In genomic region chr15:73227433-73228056, GRCh38 we compare ENCODE assay signal across 18 cellular contexts.
DNase-seq lines count a peak whose midpoint lies in the region; TF ChIP-seq lines count a peak whose summit lies in the region.
"Had no signal": no experiment of that assay in that cellular context is flagged by ENCODE, and none has a peak within 500 bp of the region (broad histone marks: within the 10 kb centered on the region; RNA-seq: fewer than 3 reads in every experiment).

No MANE protein-coding gene starts in this region.

- no peaks in the 10 kb centered on the region for H4K20me1 ChIP-seq in hepatocyte (ENCODE audit: insufficient read depth, poor library complexity, severe bottlenecking)
- H4K20me1 ChIP-seq: BLaER1 treated with 17β-estradiol and CSF1 and Interleukin-3, amounts not matched to agents 10 nM and 100 nM had no signal

- H2AFZ ChIP-seq in hepatocyte: no peak overlapping the region

- H3K27me3 ChIP-seq in hepatocyte (no peaks in the 10 kb centered on the region), sigmoid colon (no peaks in the 10 kb centered on the region)
- H3K27me3 ChIP-seq: BLaER1 treated with 17β-estradiol and CSF1 and Interleukin-3, amounts not matched to agents 10 nM and 100 nM had no signal

- H3K4me2 ChIP-seq in hepatocyte: no peak overlapping the region
- H3K4me2 ChIP-seq: KMS-11 had no signal

- H3K27ac Mint-ChIP-seq in activated CD4-positive, alpha-beta memory T cell treated with anti-CD3 and anti-CD28 coated beads, Interleukin-2, amount 10 ng/mL, durations not matched to agents 7 days and 5 days: peak overlapping the region; percentile 54
- no peak overlapping the region for H3K27ac Mint-ChIP-seq in activated CD4-positive, alpha-beta memory T cell treated with anti-CD3 and anti-CD28 coated beads for 36 hours

- H3K9me3 ChIP-seq in hepatocyte (ENCODE audit: low read depth): no peaks in the 10 kb centered on the region
- H3K9me3 ChIP-seq in sigmoid colon: no peaks in the 10 kb centered on the region
- H3K9me3 ChIP-seq: BLaER1 treated with 17β-estradiol and CSF1 and Interleukin-3, amounts not matched to agents 10 nM and 100 nM had no signal

- POLR2A ChIA-PET in activated CD4-positive, alpha-beta memory T cell treated with anti-CD3 and anti-CD28 coated beads, Interleukin-2, amount 10 ng/mL, durations not matched to agents 7 days and 5 days (lab: Charles Lee): interaction anchor here (0.7 to 1.6 kb wide), 3 partner anchors 10 to 38 kb away, joined by 3 to 4 read pairs (median 4); no protein-coding TSS in a partner anchor
- POLR2A ChIA-PET in activated CD4-positive, alpha-beta memory T cell treated with anti-CD3 and anti-CD28 coated beads for 36 hours (lab: Charles Lee): no interaction called here

- H3K4me3 Mint-ChIP-seq in activated CD4-positive, alpha-beta memory T cell treated with anti-CD3 and anti-CD28 coated beads, Interleukin-2, amount 10 ng/mL, durations not matched to agents 7 days and 5 days: no peak overlapping the region
- H3K4me3 Mint-ChIP-seq in activated CD4-positive, alpha-beta memory T cell treated with anti-CD3 and anti-CD28 coated beads for 36 hours: no peak overlapping the region

- TF ChIP-seq CTCF in VCaP (conservative IDR thresholded peaks at IDR 0.05): no peak
- TF ChIP-seq CTCF in hepatocyte (IDR thresholded peaks at IDR 0.05; ENCODE audit: poor library complexity): no peak
- no peak for TF ChIP-seq CTCF in sigmoid colon (IDR thresholded peaks at IDR 0.05)

- no peaks in the 10 kb centered on the region for H3K27me3 Mint-ChIP-seq in activated CD4-positive, alpha-beta memory T cell treated with anti-CD3 and anti-CD28 coated beads, Interleukin-2, amount 10 ng/mL, durations not matched to agents 7 days and 5 days
- H3K27me3 Mint-ChIP-seq in activated CD4-positive, alpha-beta memory T cell treated with anti-CD3 and anti-CD28 coated beads for 36 hours: no peaks in the 10 kb centered on the region

- H3K4me3 ChIP-seq in hepatocyte (no peak overlapping the region), sigmoid colon (no peak overlapping the region)
- H3K4me3 ChIP-seq: BLaER1 treated with 17β-estradiol and CSF1 and Interleukin-3, amounts not matched to agents 10 nM and 100 nM; HAP-1 had no signal

- no peaks in the 10 kb centered on the region for H3K4me1 ChIP-seq in hepatocyte (ENCODE audit: insufficient read depth)
- peaks cover 0 to 14% (median 5%) of the 10 kb centered on the region in 4 donors for H3K4me1 ChIP-seq in sigmoid colon

- TF ChIP-seq EP300 in sigmoid colon (IDR thresholded peaks at IDR 0.05): no peak

- H3K27ac ChIP-seq in VCaP: 0 out of 2 replicates have a peak overlapping the region, but pooled peaks have one; percentile 5
- H3K27ac ChIP-seq in hepatocyte: peak overlapping the region; percentile 2
- H3K27ac ChIP-seq in sigmoid colon: peak overlapping the region in 3 of 4 donors; percentile 7 to 16 (median 11)
- H3K27ac ChIP-seq: 22Rv1; BLaER1 treated with 17β-estradiol and CSF1 and Interleukin-3, amounts not matched to agents 10 nM and 100 nM; KMS-11 had no signal

- no peak for TF ChIP-seq POLR2A in sigmoid colon (IDR thresholded peaks at IDR 0.05)

- DNase-seq in activated CD4-positive, alpha-beta memory T cell treated with anti-CD3 and anti-CD28 coated beads, Interleukin-2, amount 10 ng/mL, durations not matched to agents 7 days and 5 days: no peak
- no peak for DNase-seq in activated CD4-positive, alpha-beta memory T cell treated with anti-CD3 and anti-CD28 coated beads for 36 hours
- no peak for DNase-seq in hepatocyte (ENCODE audit: low spot score)
- no peak for DNase-seq in sigmoid colon
- no peak for DNase-seq in NCI-H446 treated with DMSO at 0.1 percent for 48 hours (lab: John Stamatoyannopoulos, UW)
- DNase-seq in HUDEP-2 (lab: John Stamatoyannopoulos, UW; ENCODE audit: unreplicated experiment in 76 of 76): no peak
- no peak for DNase-seq in hippocampal formation (lab: John Stamatoyannopoulos, UW)
- DNase-seq: DMS153, EL, NCI-H1092, NCI-H187, NCI-H510A, SHP77 treated with DMSO at 0.1 percent for 48 hours had no signal

- H3K9me2 ChIP-seq in hepatocyte (replicated peaks; ENCODE audit: insufficient read depth): no peaks in the 10 kb centered on the region

- peaks cover 6% of the 10 kb centered on the region for H3K79me2 ChIP-seq in hepatocyte

- intact Hi-C loops in activated CD4-positive, alpha-beta memory T cell treated with anti-CD3 and anti-CD28 coated beads for 36 hours (cut with micrococcal nuclease): loop anchor here (5.0 kb wide), 1 partner anchor 85 kb away; no protein-coding TSS in a partner anchor
- intact Hi-C loops in sigmoid colon (cut with DNase I): no loop called here

- peaks cover 12% of the 10 kb centered on the region for H3K9me3 Mint-ChIP-seq in activated CD4-positive, alpha-beta memory T cell treated with anti-CD3 and anti-CD28 coated beads, Interleukin-2, amount 10 ng/mL, durations not matched to agents 7 days and 5 days
- peaks cover 5% of the 10 kb centered on the region for H3K9me3 Mint-ChIP-seq in activated CD4-positive, alpha-beta memory T cell treated with anti-CD3 and anti-CD28 coated beads for 36 hours

- 76% methylated on average over 6 of the region's 6 CpGs for WGBS in hepatocyte (ENCODE audit: low lambda C conversion rate, missing lambda C conversion rate)
- 44 to 59% methylated on average over 6 of the region's 6 CpGs for WGBS in sigmoid colon, 2 donors

- CTCF ChIA-PET in activated CD4-positive, alpha-beta memory T cell treated with anti-CD3 and anti-CD28 coated beads, Interleukin-2, amount 10 ng/mL, durations not matched to agents 7 days and 5 days (lab: Charles Lee): interaction anchor here (0.7 to 2.1 kb wide), 6 partner anchors 10 to 515 kb away, joined by 3 to 8 read pairs (median 3); no protein-coding TSS in a partner anchor
- CTCF ChIA-PET in activated CD4-positive, alpha-beta memory T cell treated with anti-CD3 and anti-CD28 coated beads for 36 hours (lab: Charles Lee): interaction anchor here (0.6 to 2.5 kb wide), 5 partner anchors 10 to 68 kb away, joined by 4 to 10 read pairs (median 6); no protein-coding TSS in a partner anchor

- peaks cover 30% of the 10 kb centered on the region for H3K36me3 Mint-ChIP-seq in activated CD4-positive, alpha-beta memory T cell treated with anti-CD3 and anti-CD28 coated beads, Interleukin-2, amount 10 ng/mL, durations not matched to agents 7 days and 5 days (ENCODE audit: low read depth)
- H3K36me3 Mint-ChIP-seq in activated CD4-positive, alpha-beta memory T cell treated with anti-CD3 and anti-CD28 coated beads for 36 hours: peaks cover 6% of the 10 kb centered on the region

- H3K36me3 ChIP-seq in hepatocyte (replicated peaks; ENCODE audit: insufficient read depth, low read depth) (no peaks in the 10 kb centered on the region), sigmoid colon (no peaks in the 10 kb centered on the region)
- H3K36me3 ChIP-seq: BLaER1 treated with 17β-estradiol and CSF1 and Interleukin-3, amounts not matched to agents 10 nM and 100 nM; HAP-1 had no signal

- H3K4me1 Mint-ChIP-seq in activated CD4-positive, alpha-beta memory T cell treated with anti-CD3 and anti-CD28 coated beads, Interleukin-2, amount 10 ng/mL, durations not matched to agents 7 days and 5 days: peaks cover 50% of the 10 kb centered on the region
- H3K4me1 Mint-ChIP-seq in activated CD4-positive, alpha-beta memory T cell treated with anti-CD3 and anti-CD28 coated beads for 36 hours (ENCODE audit: low read depth): peaks cover 26% of the 10 kb centered on the region
